ENCODE assay signal across 1 cellular context in the genomic region with DNA sequence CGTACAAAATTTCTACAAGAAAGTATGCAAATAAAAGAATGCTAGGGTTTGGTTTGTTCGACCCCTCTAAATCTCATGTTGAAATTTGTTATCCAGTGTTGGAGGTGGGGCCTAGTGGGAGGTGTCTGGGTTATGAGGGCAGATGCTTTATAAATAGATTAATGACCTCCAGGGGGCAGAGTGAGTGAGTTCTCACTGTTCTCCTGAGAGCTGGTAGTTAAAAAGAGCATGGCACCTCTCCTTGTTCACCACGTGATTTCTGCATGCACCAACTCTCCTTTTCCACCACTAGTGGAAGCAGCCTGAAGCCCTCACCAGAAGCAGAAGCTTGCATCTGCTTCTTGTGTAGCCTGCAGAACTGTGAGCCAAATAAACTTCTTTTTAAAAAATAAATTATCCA.
TF ChIP-seq lines count a peak whose summit lies in the region.

No MANE protein-coding gene starts in this region.

TF ChIP-seq in GM23338, 12 proteins besides CTCF, POLR2A, EP300 and RAD21 (continued from another document):
- TF ChIP-seq, protein P1, sequence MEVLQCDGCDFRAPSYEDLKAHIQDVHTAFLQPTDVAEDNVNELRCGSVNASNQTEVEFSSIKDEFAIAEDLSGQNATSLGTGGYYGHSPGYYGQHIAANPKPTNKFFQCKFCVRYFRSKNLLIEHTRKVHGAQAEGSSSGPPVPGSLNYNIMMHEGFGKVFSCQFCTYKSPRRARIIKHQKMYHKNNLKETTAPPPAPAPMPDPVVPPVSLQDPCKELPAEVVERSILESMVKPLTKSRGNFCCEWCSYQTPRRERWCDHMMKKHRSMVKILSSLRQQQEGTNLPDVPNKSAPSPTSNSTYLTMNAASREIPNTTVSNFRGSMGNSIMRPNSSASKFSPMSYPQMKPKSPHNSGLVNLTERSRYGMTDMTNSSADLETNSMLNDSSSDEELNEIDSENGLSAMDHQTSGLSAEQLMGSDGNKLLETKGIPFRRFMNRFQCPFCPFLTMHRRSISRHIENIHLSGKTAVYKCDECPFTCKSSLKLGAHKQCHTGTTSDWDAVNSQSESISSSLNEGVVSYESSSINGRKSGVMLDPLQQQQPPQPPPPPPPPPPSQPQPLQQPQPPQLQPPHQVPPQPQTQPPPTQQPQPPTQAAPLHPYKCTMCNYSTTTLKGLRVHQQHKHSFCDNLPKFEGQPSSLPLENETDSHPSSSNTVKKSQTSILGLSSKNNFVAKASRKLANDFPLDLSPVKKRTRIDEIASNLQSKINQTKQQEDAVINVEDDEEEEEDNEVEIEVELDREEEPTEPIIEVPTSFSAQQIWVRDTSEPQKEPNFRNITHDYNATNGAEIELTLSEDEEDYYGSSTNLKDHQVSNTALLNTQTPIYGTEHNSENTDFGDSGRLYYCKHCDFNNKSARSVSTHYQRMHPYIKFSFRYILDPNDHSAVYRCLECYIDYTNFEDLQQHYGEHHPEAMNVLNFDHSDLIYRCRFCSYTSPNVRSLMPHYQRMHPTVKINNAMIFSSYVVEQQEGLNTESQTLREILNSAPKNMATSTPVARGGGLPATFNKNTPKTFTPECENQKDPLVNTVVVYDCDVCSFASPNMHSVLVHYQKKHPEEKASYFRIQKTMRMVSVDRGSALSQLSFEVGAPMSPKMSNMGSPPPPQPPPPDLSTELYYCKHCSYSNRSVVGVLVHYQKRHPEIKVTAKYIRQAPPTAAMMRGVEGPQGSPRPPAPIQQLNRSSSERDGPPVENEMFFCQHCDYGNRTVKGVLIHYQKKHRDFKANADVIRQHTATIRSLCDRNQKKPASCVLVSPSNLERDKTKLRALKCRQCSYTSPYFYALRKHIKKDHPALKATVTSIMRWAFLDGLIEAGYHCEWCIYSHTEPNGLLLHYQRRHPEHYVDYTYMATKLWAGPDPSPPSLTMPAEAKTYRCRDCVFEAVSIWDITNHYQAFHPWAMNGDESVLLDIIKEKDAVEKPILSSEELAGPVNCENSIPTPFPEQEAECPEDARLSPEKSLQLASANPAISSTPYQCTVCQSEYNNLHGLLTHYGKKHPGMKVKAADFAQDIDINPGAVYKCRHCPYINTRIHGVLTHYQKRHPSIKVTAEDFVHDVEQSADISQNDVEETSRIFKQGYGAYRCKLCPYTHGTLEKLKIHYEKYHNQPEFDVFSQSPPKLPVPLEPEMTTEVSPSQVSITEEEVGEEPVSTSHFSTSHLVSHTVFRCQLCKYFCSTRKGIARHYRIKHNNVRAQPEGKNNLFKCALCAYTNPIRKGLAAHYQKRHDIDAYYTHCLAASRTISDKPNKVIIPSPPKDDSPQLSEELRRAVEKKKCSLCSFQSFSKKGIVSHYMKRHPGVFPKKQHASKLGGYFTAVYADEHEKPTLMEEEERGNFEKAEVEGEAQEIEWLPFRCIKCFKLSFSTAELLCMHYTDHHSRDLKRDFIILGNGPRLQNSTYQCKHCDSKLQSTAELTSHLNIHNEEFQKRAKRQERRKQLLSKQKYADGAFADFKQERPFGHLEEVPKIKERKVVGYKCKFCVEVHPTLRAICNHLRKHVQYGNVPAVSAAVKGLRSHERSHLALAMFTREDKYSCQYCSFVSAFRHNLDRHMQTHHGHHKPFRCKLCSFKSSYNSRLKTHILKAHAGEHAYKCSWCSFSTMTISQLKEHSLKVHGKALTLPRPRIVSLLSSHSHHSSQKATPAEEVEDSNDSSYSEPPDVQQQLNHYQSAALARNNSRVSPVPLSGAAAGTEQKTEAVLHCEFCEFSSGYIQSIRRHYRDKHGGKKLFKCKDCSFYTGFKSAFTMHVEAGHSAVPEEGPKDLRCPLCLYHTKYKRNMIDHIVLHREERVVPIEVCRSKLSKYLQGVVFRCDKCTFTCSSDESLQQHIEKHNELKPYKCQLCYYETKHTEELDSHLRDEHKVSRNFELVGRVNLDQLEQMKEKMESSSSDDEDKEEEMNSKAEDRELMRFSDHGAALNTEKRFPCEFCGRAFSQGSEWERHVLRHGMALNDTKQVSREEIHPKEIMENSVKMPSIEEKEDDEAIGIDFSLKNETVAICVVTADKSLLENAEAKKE (CRISPR knock-in tag; IDR thresholded peaks at IDR 0.05), result peak; percentile 97
- peak; percentile 26; the same call in 1 of the 2 replicates for TF ChIP-seq ZNF114 (CRISPR knock-in tag; IDR thresholded peaks at IDR 0.05)
